In genomic region chr12:22312336-22312735, GRCh38 we compare ENCODE assay signal across 13 cellular contexts. TPM values are rescaled to one million over a fixed set of nuclear protein-coding genes. Genes with fewer than 3 reads are reported as not detected.
DNase-seq lines count a peak whose midpoint lies in the region; ATAC-seq lines count a peak whose summit lies in the region.
"Had no signal": no experiment of that assay in that cellular context is flagged by ENCODE, and none has a peak within 500 bp of the region (broad histone marks: within the 10 kb centered on the region; RNA-seq: fewer than 3 reads in every experiment).

No MANE protein-coding gene starts in this region.

- ATAC-seq in Right ventricle myocardium inferior: peak; percentile 93

- DNase-seq in Right ventricle myocardium inferior (ENCODE audit: missing footprints) (peak; percentile 75), cardiac septum (ENCODE audit: low spot score) (no peak), epithelial cell of prostate (ENCODE audit: low read depth, low spot score) (peak; percentile 85), medulla oblongata (ENCODE audit: extremely low spot score) (peak; percentile 94), SIG-M5 (lab: John Stamatoyannopoulos, UW) (no peak), GM03348 (ENCODE audit: low spot score) (no peak)
- no peak for DNase-seq in activated naive CD4-positive, alpha-beta T cell treated with Interleukin-2 at 50 U/mL for 16 hours
- DNase-seq in stimulated activated CD4-positive, alpha-beta T cell treated with anti-CD3 and anti-CD28 coated beads, Interleukin-1b, Interleukin-23, amount 100 ng/mL, for 48 hours: no peak
- DNase-seq: activated CD4-positive, alpha-beta T cell treated with anti-CD3 and anti-CD28 coated beads for 4 hours; activated naive CD4-positive, alpha-beta T cell treated with anti-CD3 and anti-CD28 coated beads, Interleukin-2, amount 50 U/mL, for 16 hours; esophagus squamous epithelium; NCI-H1694; stimulated activated CD4-positive, alpha-beta T cell treated with anti-CD3 and anti-CD28 coated beads, Interleukin-4, amount 100 ng/mL, for 4 hours had no signal

- H3K27ac ChIP-seq in epithelial cell of prostate: no peak overlapping the region
- H3K27ac ChIP-seq: esophagus squamous epithelium had no signal

- intact Hi-C loops in Right ventricle myocardium inferior (cut with DNase I): no loop called here
- intact Hi-C loops in cardiac septum (cut with DNase I): loop anchor here (5.0 kb wide), 1 partner anchor 35 kb away; no protein-coding TSS in a partner anchor

RNA-seq across cellular contexts. Expression of gene ST8SIA1, which starts 22.2 kb away (rescaled TPM):
- 3.6 TPM for total RNA-seq in Right ventricle myocardium inferior
- 1.5 TPM for total RNA-seq in cardiac septum

Comparison
In these comparisons a context has a peak if more than half of its experiments do, and no peak if none do; other contexts are left out.
1. DNase-seq: peak in Right ventricle myocardium inferior (single experiment), epithelial cell of prostate (single experiment) and medulla oblongata (single experiment); none in cardiac septum (single experiment), SIG-M5 (single experiment), GM03348 (single experiment), activated naive CD4-positive, alpha-beta T cell treated with Interleukin-2 at 50 U/mL for 16 hours (single experiment) and stimulated activated CD4-positive, alpha-beta T cell treated with anti-CD3 and anti-CD28 coated beads, Interleukin-1b, Interleukin-23, amount 100 ng/mL, for 48 hours (single experiment).